In the genomic region with DNA sequence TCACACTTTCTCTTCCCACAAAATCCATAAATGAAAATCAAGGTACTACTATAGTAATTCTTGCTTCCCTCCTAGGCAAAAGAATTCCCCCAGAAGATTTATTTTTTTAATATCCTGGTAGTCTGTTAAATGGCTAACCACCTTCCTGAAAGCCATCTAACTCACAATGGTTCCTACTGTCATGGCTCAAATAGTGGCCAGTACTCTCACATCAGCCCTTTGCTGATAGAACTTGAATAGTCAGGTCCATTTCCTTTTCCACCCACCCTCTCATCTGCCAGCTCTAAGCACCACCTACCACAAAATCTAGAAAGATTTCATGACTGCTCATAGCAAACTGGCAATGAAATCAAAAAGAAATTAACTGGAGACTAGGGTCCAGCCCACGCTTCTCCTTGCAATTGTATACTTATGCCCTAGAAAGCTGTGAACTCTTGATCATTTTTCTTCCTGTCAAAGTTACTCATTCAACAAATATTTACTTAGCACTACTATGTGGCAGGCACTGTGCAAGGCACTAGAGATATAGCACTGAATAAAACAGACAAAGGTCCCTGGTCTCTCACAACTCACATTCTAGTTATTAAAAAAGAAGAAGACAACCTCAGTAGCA, we compare ENCODE assay signal across 16 cellular contexts.
DNase-seq lines count a peak whose midpoint lies in the region; ATAC-seq and TF ChIP-seq lines count a peak whose summit lies in the region.
"Had no signal": no experiment of that assay in that cellular context is flagged by ENCODE, and none has a peak within 500 bp of the region (broad histone marks: within the 10 kb centered on the region; RNA-seq: fewer than 3 reads in every experiment).

No MANE protein-coding gene starts in this region.

- H3K27me3 ChIP-seq in mammary epithelial cell (ENCODE audit: insufficient read depth, low read length) (no peaks in the 10 kb centered on the region), adipocyte (replicated peaks; ENCODE audit: control insufficient read depth, insufficient read depth, low read length) (no peaks in the 10 kb centered on the region)
- H3K27me3 ChIP-seq: transverse colon had no signal

- 33% methylated on average over 1 of the region's 1 CpG for WGBS in mammary epithelial cell (ENCODE audit: low coverage, missing lambda C conversion rate)

- DNase-seq in MCF 10A (ENCODE audit: unreplicated experiment) (peak; percentile 14), mammary epithelial cell (no peak), adipocyte (ENCODE audit: low read depth) (no peak), left lobe of liver (ENCODE audit: low spot score) (no peak), SW 1271 (lab: John Stamatoyannopoulos, UW) (no peak), NCI-H2196 treated with DMSO at 0.1 percent for 48 hours (lab: John Stamatoyannopoulos, UW; ENCODE audit: unreplicated experiment) (no peak), NCI-H1436 (lab: John Stamatoyannopoulos, UW) (no peak)
- no peak for DNase-seq in activated CD4-positive, alpha-beta T cell treated with anti-CD3 and anti-CD28 coated beads, Interleukin-2, amount 50 U/mL, for 4 hours
- DNase-seq: ACHN, DMS79, foreskin melanocyte, natural killer cell, T-helper 1 cell, transverse colon had no signal

- no peaks in the 10 kb centered on the region for H3K79me2 ChIP-seq in mammary epithelial cell (ENCODE audit: insufficient read depth, low read length)

- no TSS peak for BruUV-seq in MCF 10A (replicated peaks; lab: Mats Ljungman, UMichigan)
- BruUV-seq in mammary epithelial cell (replicated peaks; lab: Mats Ljungman, UMichigan): no TSS peak

- H3K4me3 Mint-ChIP-seq in MCF 10A (ENCODE audit: unreplicated experiment): no peak overlapping the region
- H3K4me3 Mint-ChIP-seq: activated naive CD4-positive, alpha-beta T cell treated with anti-CD3 and anti-CD28 coated beads, Interleukin-2, amount 50 U/mL, for 24 hours; natural killer cell had no signal

- no peak overlapping the region for H2AFZ ChIP-seq in mammary epithelial cell (ENCODE audit: low read depth, low read length)

- H3K9me3 ChIP-seq in mammary epithelial cell (replicated peaks; ENCODE audit: insufficient read depth, low read length) (no peaks in the 10 kb centered on the region), adipocyte (ENCODE audit: control insufficient read depth, low read length) (no peaks in the 10 kb centered on the region)
- H3K9me3 ChIP-seq: transverse colon had no signal

- H3K4me2 ChIP-seq in mammary epithelial cell (ENCODE audit: insufficient read depth, low read depth, low read length): no peak overlapping the region
- H3K4me2 ChIP-seq: KMS-11 had no signal

- no peak overlapping the region for H3K27ac Mint-ChIP-seq in MCF 10A (ENCODE audit: low read depth, unreplicated experiment)
- H3K27ac Mint-ChIP-seq: activated naive CD4-positive, alpha-beta T cell treated with anti-CD3 and anti-CD28 coated beads, Interleukin-2, amount 50 U/mL, for 24 hours; natural killer cell had no signal

- H3K36me3 ChIP-seq in mammary epithelial cell (ENCODE audit: insufficient read depth, low read length) (peaks cover 4% of the 10 kb centered on the region), adipocyte (ENCODE audit: control insufficient read depth, insufficient read depth, low read length, severe bottlenecking) (peaks cover 34% of the 10 kb centered on the region)

- ATAC-seq in left lobe of liver: peak; percentile 82
- ATAC-seq: natural killer cell had no signal

- intact Hi-C loops in MCF 10A (cut with micrococcal nuclease) (no loop called here), mammary epithelial cell (cut with micrococcal nuclease) (no loop called here)

- H3K36me3 Mint-ChIP-seq in MCF 10A (ENCODE audit: insufficient read depth, unreplicated experiment): peaks cover 72% of the 10 kb centered on the region
- H3K36me3 Mint-ChIP-seq: natural killer cell had no signal

- H3K9me3 Mint-ChIP-seq in MCF 10A (ENCODE audit: unreplicated experiment): no peaks in the 10 kb centered on the region
- H3K9me3 Mint-ChIP-seq: activated naive CD4-positive, alpha-beta T cell treated with anti-CD3 and anti-CD28 coated beads, Interleukin-2, amount 50 U/mL, for 24 hours; natural killer cell had no signal

- H4K20me1 ChIP-seq in mammary epithelial cell (ENCODE audit: insufficient read depth, low read length): no peaks in the 10 kb centered on the region

- H3K9ac ChIP-seq in mammary epithelial cell (ENCODE audit: insufficient read depth, low read length) (no peak overlapping the region), adipocyte (ENCODE audit: low read length) (peak overlapping the region; percentile 8)
- H3K9ac ChIP-seq: KMS-11 had no signal

- TF ChIP-seq CTCF in MCF 10A (IDR thresholded peaks at IDR 0.05; ENCODE audit: unreplicated experiment) (no peak), mammary epithelial cell (conservative IDR thresholded peaks at IDR 0.05 in 1 of 2, IDR thresholded peaks at IDR 0.05 in 1 of 2; ENCODE audit: extremely low read depth in 1 of 2, insufficient read depth in 1 of 2, low read depth in 1 of 2, low read length in 2 of 2) (no peak)

- no peaks in the 10 kb centered on the region for H3K27me3 Mint-ChIP-seq in MCF 10A (ENCODE audit: insufficient read depth, unreplicated experiment)
- H3K27me3 Mint-ChIP-seq: activated naive CD4-positive, alpha-beta T cell treated with anti-CD3 and anti-CD28 coated beads, Interleukin-2, amount 50 U/mL, for 24 hours had no signal

- H3K4me1 ChIP-seq in mammary epithelial cell (ENCODE audit: insufficient read depth, low read length) (no peaks in the 10 kb centered on the region), adipocyte (ENCODE audit: control insufficient read depth, insufficient read depth, low read length) (peaks cover 38% of the 10 kb centered on the region)

- in situ Hi-C loops in mammary epithelial cell (cut with MboI; ENCODE audit: low sequenced_read_pairs in 2 of 2): no loop called here

- peaks cover 8% of the 10 kb centered on the region for H3K4me1 Mint-ChIP-seq in MCF 10A (ENCODE audit: insufficient read depth, unreplicated experiment)
- H3K4me1 Mint-ChIP-seq: activated naive CD4-positive, alpha-beta T cell treated with anti-CD3 and anti-CD28 coated beads, Interleukin-2, amount 50 U/mL, for 24 hours; natural killer cell had no signal

- dilution Hi-C loops in mammary epithelial cell (cut with HindIII; ENCODE audit: low sequenced_read_pairs): no loop called here

- CTCF ChIA-PET in MCF 10A (lab: Yijun Ruan, JAX) (interaction anchor here (0.6 to 1.8 kb wide), 3 partner anchors 15 to 157 kb away, joined by 3 to 6 read pairs (median 4); no protein-coding TSS in a partner anchor), mammary epithelial cell (lab: Charles Lee; ENCODE audit: low non-redundant PET) (no interaction called here)

- H3K27ac ChIP-seq in mammary epithelial cell (ENCODE audit: insufficient read depth, low read depth, low read length): no peak overlapping the region
- H3K27ac ChIP-seq: KMS-11, transverse colon had no signal

- H3K4me3 ChIP-seq in mammary epithelial cell (replicated peaks in 1 of 3; ENCODE audit: insufficient read depth in 1 of 3, low read depth in 2 of 3, low read length in 3 of 3) (no peak overlapping the region), adipocyte (ENCODE audit: low read length) (no peak overlapping the region)
- H3K4me3 ChIP-seq: transverse colon had no signal

- POLR2A ChIA-PET in MCF 10A (lab: Yijun Ruan, JAX): interaction anchor here (0.8 kb wide), 1 partner anchor 14 kb away, joined by 3 read pairs; no protein-coding TSS in a partner anchor
